Comparison of ENCODE assay signal across 25 cellular contexts in the genomic region with DNA sequence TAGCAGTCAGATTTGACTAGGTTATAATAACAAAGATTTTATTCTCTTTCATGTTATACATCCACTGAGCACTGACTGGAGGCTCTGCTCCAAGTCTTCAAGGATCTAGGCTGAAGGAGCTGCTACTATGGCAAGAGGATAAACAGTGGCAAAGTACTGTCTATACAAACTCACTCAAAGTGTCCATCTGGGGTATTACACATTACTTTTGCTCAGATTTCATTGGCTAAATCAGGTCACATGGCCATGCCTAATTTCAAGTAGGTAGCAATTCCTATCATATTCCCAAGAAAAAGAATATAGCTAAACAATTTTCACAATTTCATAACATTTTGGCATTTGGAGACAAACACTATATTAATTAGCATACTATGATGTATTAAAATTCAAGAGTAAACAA. TPM values are rescaled to one million over a fixed set of nuclear protein-coding genes. Genes with fewer than 3 reads are reported as not detected.
DNase-seq lines count a peak whose midpoint lies in the region; ATAC-seq and TF ChIP-seq lines count a peak whose summit lies in the region.
"Had no signal": no experiment of that assay in that cellular context is flagged by ENCODE, and none has a peak within 500 bp of the region (broad histone marks: within the 10 kb centered on the region; RNA-seq: fewer than 3 reads in every experiment).

No MANE protein-coding gene starts in this region.

- in situ Hi-C loops in IMR-90 (cut with MboI; ENCODE audit: low sequenced_read_pairs) = no loop called here

- no peaks in the 10 kb centered on the region for H3K27me3 ChIP-seq in IMR-90 (ENCODE audit: control insufficient read depth, insufficient read depth, low read length)
- H3K27me3 ChIP-seq: body of pancreas, esophagus squamous epithelium had no signal

- no TSS peak for BruUV-seq in IMR-90 (replicated peaks; lab: Mats Ljungman, UMichigan)

- H2BK15ac ChIP-seq in IMR-90 (ENCODE audit: low read depth, low read length) = no peak overlapping the region

- peaks cover 7% of the 10 kb centered on the region; the same call in 1 of the 2 replicates for H3K9me1 ChIP-seq in IMR-90 (ENCODE audit: insufficient read depth, low read length)

- H2BK5ac ChIP-seq in IMR-90 (ENCODE audit: low read depth, low read length, poor library complexity, severe bottlenecking) = no peak overlapping the region

- H4K8ac ChIP-seq in IMR-90 (ENCODE audit: low read depth in 2 of 2, low read length in 2 of 2) = no peak overlapping the region

- no peaks in the 10 kb centered on the region for H3K27me3 Mint-ChIP-seq in WTC11 (ENCODE audit: low read depth)
- H3K27me3 Mint-ChIP-seq: activated naive CD8-positive, alpha-beta T cell treated with anti-CD3 and anti-CD28 coated beads, Interleukin-2, amount 50 U/mL, for 24 hours had no signal

- TF ChIP-seq CTCF in IMR-90 (conservative IDR thresholded peaks at IDR 0.05; ENCODE audit: low read depth, low read length) (no peak), WTC11 (IDR thresholded peaks at IDR 0.05) (no peak), fibroblast of pulmonary artery (IDR thresholded peaks at IDR 0.05; ENCODE audit: low read length, missing control alignments) (no peak)

- no peak overlapping the region for H3K18ac ChIP-seq in IMR-90 (ENCODE audit: low read depth, low read length)

- H2BK20ac ChIP-seq in IMR-90 (ENCODE audit: low read depth, low read length) = no peak overlapping the region

- H3K14ac ChIP-seq in IMR-90 (replicated peaks; ENCODE audit: low read depth, low read length) = no peak overlapping the region

- H3K4me3 Mint-ChIP-seq in WTC11 = no peak overlapping the region
- H3K4me3 Mint-ChIP-seq: activated naive CD8-positive, alpha-beta T cell treated with anti-CD3 and anti-CD28 coated beads, Interleukin-2, amount 50 U/mL, for 24 hours; CD8-positive, alpha-beta T cell had no signal

- no peaks in the 10 kb centered on the region; the same call in 1 of the 2 replicates for H3K36me3 ChIP-seq in IMR-90 (ENCODE audit: control insufficient read depth, insufficient read depth, low read length)
- H3K36me3 ChIP-seq: esophagus squamous epithelium, WERI-Rb-1 had no signal

- no peak overlapping the region for H4K91ac ChIP-seq in IMR-90 (ENCODE audit: insufficient read depth, low read depth, low read length)

- H3K27ac ChIP-seq in IMR-90 (ENCODE audit: insufficient read depth, low read length) = no peak overlapping the region
- H3K27ac ChIP-seq: 22Rv1, body of pancreas, esophagus squamous epithelium, WERI-Rb-1 had no signal

- H3K9me3 Mint-ChIP-seq in WTC11 = 0 out of 2 replicates have a peak, but pooled peaks cover 7% of the 10 kb centered on the region
- H3K9me3 Mint-ChIP-seq: CD8-positive, alpha-beta T cell had no signal

- no peak overlapping the region for H3K4ac ChIP-seq in IMR-90 (ENCODE audit: low read depth, low read length)

- DNase-seq in DMS 273 (lab: John Stamatoyannopoulos, UW; ENCODE audit: unreplicated experiment) (peak; percentile 16), DMS 273 treated with DMSO at 0.1 percent for 48 hours (lab: John Stamatoyannopoulos, UW) (no peak), IMR-90 (no peak), WTC11 (ENCODE audit: low spot score) (no peak), fibroblast of pulmonary artery (ENCODE audit: low read depth) (peak; percentile 25), NCI-H446 treated with DMSO at 0.1 percent for 48 hours (lab: John Stamatoyannopoulos, UW) (no peak), NCI-H2029 treated with DMSO at 0.1 percent for 48 hours (lab: John Stamatoyannopoulos, UW) (no peak)
- DNase-seq: activated CD8-positive, alpha-beta memory T cell treated with anti-CD3 and anti-CD28 coated beads, Interleukin-2, amount 50 U/mL, for 48 hours; activated effector memory CD4-positive, alpha-beta T cell treated with anti-CD3 and anti-CD28 coated beads, Interleukin-2, amount 50 U/mL, for 16 hours; activated naive CD8-positive, alpha-beta T cell treated with anti-CD3 and anti-CD28 coated beads, Interleukin-2, amount 50 U/mL, for 24 hours; body of pancreas; CD8-positive, alpha-beta T cell; effector CD4-positive, alpha-beta T cell; esophagus squamous epithelium; glutamatergic neuron; kidney glomerular epithelial cell; NCI-H1436 treated with DMSO at 0.1 percent for 48 hours; NCI-H774; occipital lobe; stimulated activated CD4-positive, alpha-beta T cell treated with anti-CD3 and anti-CD28 coated beads, Interleukin-12 subunit alpha, Interleukin-12 subunit beta, amount 100 ng/mL, for 4 hours; stimulated activated CD4-positive, alpha-beta T cell treated with anti-CD3 and anti-CD28 coated beads, Interleukin-4, amount 100 ng/mL, for 4 hours; trophoblast cell; WERI-Rb-1 had no signal

- H2AFZ ChIP-seq in IMR-90 (replicated peaks; ENCODE audit: low read length, poor library complexity) = no peak overlapping the region

- H4K20me1 ChIP-seq in IMR-90 (ENCODE audit: insufficient read depth, low read length) = peaks cover 76% of the 10 kb centered on the region

- H3K23ac ChIP-seq in IMR-90 (ENCODE audit: low read depth, low read length) = no peak overlapping the region

- no peak for TF ChIP-seq RAD21 in IMR-90 (IDR thresholded peaks at IDR 0.05; ENCODE audit: low read length)

- intact Hi-C loops in IMR-90 (cut with micrococcal nuclease) = no loop called here

- H3K4me3 ChIP-seq in IMR-90 (ENCODE audit: insufficient read depth, low read depth, low read length) (no peak overlapping the region), fibroblast of pulmonary artery (replicated peaks; ENCODE audit: low read depth, low read length) (no peak overlapping the region)
- H3K4me3 ChIP-seq: body of pancreas, esophagus squamous epithelium had no signal

- no peak overlapping the region for H2AK9ac ChIP-seq in IMR-90 (replicated peaks; ENCODE audit: low read depth, low read length, poor library complexity)

- POLR2A ChIA-PET in IMR-90 (lab: Charles Lee; ENCODE audit: unreplicated experiment) (no interaction called here), WTC11 (lab: Charles Lee) (interaction anchor here (0.5 kb wide), 1 partner anchor 30 kb away, joined by 4 read pairs; no protein-coding TSS in a partner anchor)

- CTCF ChIA-PET in IMR-90 (lab: Yijun Ruan, JAX) (interaction anchor here (1.0 kb wide), 1 partner anchor 11 kb away, joined by 3 read pairs; no protein-coding TSS in a partner anchor), WTC11 (lab: Charles Lee) (no interaction called here)

- H3K4me2 ChIP-seq in IMR-90 (ENCODE audit: low read depth, low read length) = no peak overlapping the region

- H3K9me3 ChIP-seq in IMR-90 (ENCODE audit: control insufficient read depth, insufficient read depth, low read length) = no peaks in the 10 kb centered on the region
- H3K9me3 ChIP-seq: body of pancreas, esophagus squamous epithelium had no signal

- no peak for ATAC-seq in IMR-90 (ENCODE audit: low read depth)
- no peak for ATAC-seq in WTC11
- ATAC-seq in GM21390 (IDR thresholded peaks at IDR 0.05; ENCODE audit: unreplicated experiment) = no peak
- ATAC-seq: activated naive CD8-positive, alpha-beta T cell treated with anti-CD3 and anti-CD28 coated beads, Interleukin-2, amount 50 U/mL, for 24 hours; body of pancreas; CD8-positive, alpha-beta T cell had no signal

- no peak overlapping the region for H3K56ac ChIP-seq in IMR-90 (ENCODE audit: extremely low read depth, insufficient read depth, low read length)

- no peak overlapping the region for H3K9ac ChIP-seq in IMR-90 (ENCODE audit: low read depth, low read length)

- H3K4me1 ChIP-seq in IMR-90 (ENCODE audit: control insufficient read depth, insufficient read depth, low read length) = peaks cover 5% of the 10 kb centered on the region; the same call in 1 of the 2 replicates

- H3K36me3 Mint-ChIP-seq in WTC11 = no peaks in the 10 kb centered on the region
- H3K36me3 Mint-ChIP-seq: CD8-positive, alpha-beta T cell had no signal

- no peak overlapping the region for H3K27ac Mint-ChIP-seq in WTC11
- H3K27ac Mint-ChIP-seq: activated naive CD8-positive, alpha-beta T cell treated with anti-CD3 and anti-CD28 coated beads, Interleukin-2, amount 50 U/mL, for 24 hours; CD8-positive, alpha-beta T cell had no signal

- H2AK5ac ChIP-seq in IMR-90 (ENCODE audit: low read depth, low read length) = no peak overlapping the region

- no peak overlapping the region for H4K5ac ChIP-seq in IMR-90 (ENCODE audit: low read depth, low read length)

- no peak for TF ChIP-seq POLR2A in IMR-90 (IDR thresholded peaks at IDR 0.05; ENCODE audit: low read depth, low read length)

- H2BK120ac ChIP-seq in IMR-90 (ENCODE audit: low read depth, low read length) = no peak overlapping the region

- dilution Hi-C loops in IMR-90 (cut with HindIII; ENCODE audit: low sequenced_read_pairs, unreplicated experiment) = no loop called here

- H3K79me1 ChIP-seq in IMR-90 (ENCODE audit: low read depth in 1 of 2, low read length in 2 of 2) = peaks cover 19 to 66% of the 10 kb centered on the region in 2 experiments; a peak in 3 of 4 replicates

- peaks cover 31% of the 10 kb centered on the region for H3K4me1 Mint-ChIP-seq in WTC11

TF ChIP-seq in IMR-90, 13 proteins besides CTCF, POLR2A, EP300 and RAD21:
- TF ChIP-seq, protein P1, sequence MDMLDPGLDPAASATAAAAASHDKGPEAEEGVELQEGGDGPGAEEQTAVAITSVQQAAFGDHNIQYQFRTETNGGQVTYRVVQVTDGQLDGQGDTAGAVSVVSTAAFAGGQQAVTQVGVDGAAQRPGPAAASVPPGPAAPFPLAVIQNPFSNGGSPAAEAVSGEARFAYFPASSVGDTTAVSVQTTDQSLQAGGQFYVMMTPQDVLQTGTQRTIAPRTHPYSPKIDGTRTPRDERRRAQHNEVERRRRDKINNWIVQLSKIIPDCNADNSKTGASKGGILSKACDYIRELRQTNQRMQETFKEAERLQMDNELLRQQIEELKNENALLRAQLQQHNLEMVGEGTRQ (IDR thresholded peaks at IDR 0.05; ENCODE audit: low read depth, low read length) = peak; percentile 76
- TF ChIP-seq RCOR1 (IDR thresholded peaks at IDR 0.05; ENCODE audit: insufficient replicate concordance, low read length) = no peak

TF ChIP-seq in WTC11, 78 proteins besides CTCF, POLR2A, EP300 and RAD21:
- no peak for TF ChIP-seq FOXP1 (CRISPR knock-in tag; IDR thresholded peaks at IDR 0.05; ENCODE audit: borderline replicate concordance)
- no peak for TF ChIP-seq ZNF219 (CRISPR knock-in tag; IDR thresholded peaks at IDR 0.05; ENCODE audit: borderline replicate concordance)
- TF ChIP-seq, protein P1 (CRISPR knock-in tag; IDR thresholded peaks at IDR 0.05) = peak; percentile 55; the same call in 1 of the 2 replicates
- TF ChIP-seq GABPB1 (CRISPR knock-in tag; IDR thresholded peaks at IDR 0.05) = no peak

RNA-seq across cellular contexts. Expression of gene CDK17, which starts 40.9 kb away (rescaled TPM):
- total RNA-seq in IMR-90 (2012; rRNA removed) = 50.2 and 58.9 TPM in 2 replicates
- 14.5 and 15.4 TPM in 2 replicates for polyA plus RNA-seq in IMR-90 (2012; rRNA removed)
- 6.0 and 8.4 TPM in 2 replicates for polyA plus RNA-seq in IMR-90 (2012; cell fraction: cytosol; rRNA removed)
- 8.1 and 41.6 TPM in 2 replicates for polyA plus RNA-seq in IMR-90 (2012; cell fraction: nucleus; rRNA removed; ENCODE audit: low replicate concordance)
- 18.7 to 20.0 TPM (median 19.4 TPM) in 3 replicates for total RNA-seq in WTC11 (2021)

Comparison
In these comparisons a context has a peak if more than half of its experiments do, and no peak if none do; other contexts are left out.
1. DNase-seq: peak in DMS 273 (single experiment) and fibroblast of pulmonary artery (single experiment); none in DMS 273 treated with DMSO at 0.1 percent for 48 hours (single experiment), IMR-90 (single experiment), WTC11 (single experiment), NCI-H446 treated with DMSO at 0.1 percent for 48 hours (single experiment) and NCI-H2029 treated with DMSO at 0.1 percent for 48 hours (single experiment).